ENCODE assay signal across 15 cellular contexts in the genomic region with DNA sequence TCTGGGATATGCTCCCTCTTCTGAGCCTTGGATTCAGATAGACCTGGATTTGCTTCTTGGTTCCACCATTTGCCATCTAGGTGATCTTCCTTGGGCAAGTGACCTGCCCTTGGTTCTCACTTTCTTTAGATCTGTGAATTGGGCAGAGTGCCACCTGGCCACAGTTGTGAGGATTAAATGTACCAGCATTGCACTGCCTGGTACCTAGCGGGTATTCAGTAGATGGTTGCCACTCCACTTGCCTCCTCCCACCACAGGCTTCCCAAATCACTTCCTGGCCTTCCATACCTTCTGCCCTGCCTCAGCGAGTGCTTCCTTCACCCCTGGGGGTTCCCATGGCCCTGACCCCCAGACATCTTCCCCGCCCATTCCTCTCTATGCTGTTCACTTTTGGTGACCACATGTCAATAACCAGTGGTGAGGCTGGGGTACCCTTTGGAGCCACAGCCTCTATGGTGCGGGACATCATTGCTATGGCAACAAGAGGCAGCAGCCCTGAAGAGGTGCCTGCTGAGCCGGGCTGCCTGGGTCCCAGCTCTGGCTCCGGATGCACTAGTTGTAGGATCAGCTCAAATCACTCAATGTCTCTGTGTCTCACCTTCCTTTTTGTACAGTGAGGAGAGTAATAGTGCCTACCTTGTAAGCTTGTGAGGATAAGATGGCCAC. TPM values are rescaled to one million over a fixed set of nuclear protein-coding genes. Genes with fewer than 3 reads are reported as not detected.
DNase-seq lines count a peak whose midpoint lies in the region; ATAC-seq and TF ChIP-seq lines count a peak whose summit lies in the region.
"Had no signal": no experiment of that assay in that cellular context is flagged by ENCODE, and none has a peak within 500 bp of the region (broad histone marks: within the 10 kb centered on the region; RNA-seq: fewer than 3 reads in every experiment).

No MANE protein-coding gene starts in this region.

- no peak for TF ChIP-seq CTCF in activated B cell treated with CpG ODN at 0.5 μM for 24 hours (IDR thresholded peaks at IDR 0.05)

- intact Hi-C loops in activated B cell treated with CpG ODN at 0.5 μM for 24 hours (cut with micrococcal nuclease), result loop anchor here (10.0 kb wide), 2 partner anchors 477 to 1787 kb away; no protein-coding TSS in a partner anchor

- POLR2A ChIA-PET in activated B cell treated with CpG ODN at 0.5 μM for 24 hours (lab: Charles Lee), result interaction anchor here (1.0 to 3.8 kb wide), 6 partner anchors 8 to 36 kb away, joined by 3 to 46 read pairs (median 5); no protein-coding TSS in a partner anchor

- ATAC-seq in activated CD8-positive, alpha-beta memory T cell treated with anti-CD3 and anti-CD28 coated beads, Interleukin-2, amount 10 ng/mL, durations not matched to agents 7 days and 5 days, result peak; percentile 37
- ATAC-seq in activated B cell treated with CpG ODN at 0.5 μM for 24 hours (ENCODE audit: low read depth), result no peak
- ATAC-seq in stimulated activated naive CD8-positive, alpha-beta T cell treated with anti-CD3 and anti-CD28 coated beads, Interleukin-15, amount 100 ng/mL, for 72 hours, result peak; percentile 35
- no peak for ATAC-seq in GM18867 (IDR thresholded peaks at IDR 0.05; ENCODE audit: unreplicated experiment)
- no peak for ATAC-seq in GM18870 (IDR thresholded peaks at IDR 0.05; ENCODE audit: unreplicated experiment)
- no peak for ATAC-seq in HG02588 (IDR thresholded peaks at IDR 0.05; ENCODE audit: unreplicated experiment)
- ATAC-seq: left lobe of liver had no signal

- H3K4me1 Mint-ChIP-seq in activated CD8-positive, alpha-beta memory T cell treated with anti-CD3 and anti-CD28 coated beads, Interleukin-2, amount 10 ng/mL, durations not matched to agents 7 days and 5 days, result peaks cover 90% of the 10 kb centered on the region
- H3K4me1 Mint-ChIP-seq in activated B cell treated with CpG ODN at 0.5 μM for 24 hours, result peaks cover 94% of the 10 kb centered on the region
- peaks cover 100% of the 10 kb centered on the region for H3K4me1 Mint-ChIP-seq in stimulated activated naive CD8-positive, alpha-beta T cell treated with anti-CD3 and anti-CD28 coated beads, Interleukin-15, amount 100 ng/mL, for 72 hours

- peak; percentile 68 for DNase-seq in activated CD8-positive, alpha-beta memory T cell treated with anti-CD3 and anti-CD28 coated beads, Interleukin-2, amount 10 ng/mL, durations not matched to agents 7 days and 5 days
- no peak for DNase-seq in activated CD8-positive, alpha-beta memory T cell treated with anti-CD3 and anti-CD28 coated beads, Interleukin-2, amount 50 U/mL, for 4 hours
- DNase-seq in activated B cell treated with CpG ODN at 0.5 μM for 24 hours (no peak), islet precursor cell (peak; percentile 18)
- peak in 1 of 2 donors; percentile 54 for DNase-seq in stimulated activated naive CD8-positive, alpha-beta T cell treated with anti-CD3 and anti-CD28 coated beads, Interleukin-15, amount 100 ng/mL, for 72 hours
- DNase-seq: activated gamma-delta T cell, Karpas-422, NCI-H2029 treated with DMSO at 0.1 percent for 48 hours, NCI-H774, tibial artery had no signal

- no peaks in the 10 kb centered on the region for H3K9me3 Mint-ChIP-seq in activated CD8-positive, alpha-beta memory T cell treated with anti-CD3 and anti-CD28 coated beads, Interleukin-2, amount 10 ng/mL, durations not matched to agents 7 days and 5 days (ENCODE audit: low read depth)
- no peaks in the 10 kb centered on the region for H3K9me3 Mint-ChIP-seq in activated B cell treated with CpG ODN at 0.5 μM for 24 hours
- H3K9me3 Mint-ChIP-seq in stimulated activated naive CD8-positive, alpha-beta T cell treated with anti-CD3 and anti-CD28 coated beads, Interleukin-15, amount 100 ng/mL, for 72 hours, result no peaks in the 10 kb centered on the region

- H3K27ac Mint-ChIP-seq in activated CD8-positive, alpha-beta memory T cell treated with anti-CD3 and anti-CD28 coated beads, Interleukin-2, amount 10 ng/mL, durations not matched to agents 7 days and 5 days, result peak overlapping the region; percentile 99
- H3K27ac Mint-ChIP-seq in activated B cell treated with CpG ODN at 0.5 μM for 24 hours, result peak overlapping the region; percentile 93
- peak overlapping the region; percentile 98 to 99 for H3K27ac Mint-ChIP-seq in stimulated activated naive CD8-positive, alpha-beta T cell treated with anti-CD3 and anti-CD28 coated beads, Interleukin-15, amount 100 ng/mL, for 72 hours

- peaks cover 4% of the 10 kb centered on the region for H3K36me3 Mint-ChIP-seq in activated CD8-positive, alpha-beta memory T cell treated with anti-CD3 and anti-CD28 coated beads, Interleukin-2, amount 10 ng/mL, durations not matched to agents 7 days and 5 days
- H3K36me3 Mint-ChIP-seq in activated B cell treated with CpG ODN at 0.5 μM for 24 hours (ENCODE audit: low read depth), result peaks cover 18% of the 10 kb centered on the region

- no peaks in the 10 kb centered on the region for H3K27me3 Mint-ChIP-seq in activated CD8-positive, alpha-beta memory T cell treated with anti-CD3 and anti-CD28 coated beads, Interleukin-2, amount 10 ng/mL, durations not matched to agents 7 days and 5 days
- no peaks in the 10 kb centered on the region for H3K27me3 Mint-ChIP-seq in activated B cell treated with CpG ODN at 0.5 μM for 24 hours
- H3K27me3 Mint-ChIP-seq in stimulated activated naive CD8-positive, alpha-beta T cell treated with anti-CD3 and anti-CD28 coated beads, Interleukin-15, amount 100 ng/mL, for 72 hours, result no peaks in the 10 kb centered on the region

- peak overlapping the region; percentile 70 for H3K4me3 Mint-ChIP-seq in activated CD8-positive, alpha-beta memory T cell treated with anti-CD3 and anti-CD28 coated beads, Interleukin-2, amount 10 ng/mL, durations not matched to agents 7 days and 5 days
- H3K4me3 Mint-ChIP-seq in activated B cell treated with CpG ODN at 0.5 μM for 24 hours, result peak overlapping the region; percentile 71
- H3K4me3 Mint-ChIP-seq in stimulated activated naive CD8-positive, alpha-beta T cell treated with anti-CD3 and anti-CD28 coated beads, Interleukin-15, amount 100 ng/mL, for 72 hours, result peak overlapping the region; percentile 86 to 90

- CTCF ChIA-PET in activated CD8-positive, alpha-beta memory T cell treated with anti-CD3 and anti-CD28 coated beads, Interleukin-2, amount 10 ng/mL, durations not matched to agents 7 days and 5 days (lab: Charles Lee), result interaction anchor here (0.7 to 3.3 kb wide), 10 partner anchors 9 to 57 kb away, joined by 3 to 24 read pairs (median 11); no protein-coding TSS in a partner anchor
- CTCF ChIA-PET in activated B cell treated with CpG ODN at 0.5 μM for 24 hours (lab: Charles Lee), result interaction anchor here (1.2 to 1.8 kb wide), 3 partner anchors 9 to 41 kb away, joined by 3 to 12 read pairs (median 6); partner anchors contain the start of gene CMTM7

RNA-seq across cellular contexts. Expression of gene CMTM7, which starts 40.5 kb away (rescaled TPM):
- 10 to 100 TPM; 42.6 to 49.8 TPM for total RNA-seq in activated CD8-positive, alpha-beta memory T cell treated with anti-CD3 and anti-CD28 coated beads, Interleukin-2, amount 10 ng/mL, durations not matched to agents 7 days and 5 days
- 70.5 and 82.1 TPM in 2 replicates for total RNA-seq in activated B cell treated with CpG ODN at 0.5 μM for 24 hours
- total RNA-seq: A673 had no signal

Comparison
In these comparisons a context has a peak if more than half of its experiments do, and no peak if none do; other contexts are left out.
1. DNase-seq: peak in activated CD8-positive, alpha-beta memory T cell treated with anti-CD3 and anti-CD28 coated beads, Interleukin-2, amount 10 ng/mL, durations not matched to agents 7 days and 5 days (single experiment) and islet precursor cell (single experiment); none in activated CD8-positive, alpha-beta memory T cell treated with anti-CD3 and anti-CD28 coated beads, Interleukin-2, amount 50 U/mL, for 4 hours (single experiment) and activated B cell treated with CpG ODN at 0.5 μM for 24 hours (single experiment).
2. ATAC-seq: peak in activated CD8-positive, alpha-beta memory T cell treated with anti-CD3 and anti-CD28 coated beads, Interleukin-2, amount 10 ng/mL, durations not matched to agents 7 days and 5 days (single experiment) and stimulated activated naive CD8-positive, alpha-beta T cell treated with anti-CD3 and anti-CD28 coated beads, Interleukin-15, amount 100 ng/mL, for 72 hours (single experiment); none in activated B cell treated with CpG ODN at 0.5 μM for 24 hours (single experiment), GM18867 (single experiment), GM18870 (single experiment) and HG02588 (single experiment).
3. Peak in every context shown above with its lines, with median percentiles within 50 percentile points of each other: H3K27ac Mint-ChIP-seq and H3K4me3 Mint-ChIP-seq.